ENCODE assay signal across 9 cellular contexts in the genomic region with DNA sequence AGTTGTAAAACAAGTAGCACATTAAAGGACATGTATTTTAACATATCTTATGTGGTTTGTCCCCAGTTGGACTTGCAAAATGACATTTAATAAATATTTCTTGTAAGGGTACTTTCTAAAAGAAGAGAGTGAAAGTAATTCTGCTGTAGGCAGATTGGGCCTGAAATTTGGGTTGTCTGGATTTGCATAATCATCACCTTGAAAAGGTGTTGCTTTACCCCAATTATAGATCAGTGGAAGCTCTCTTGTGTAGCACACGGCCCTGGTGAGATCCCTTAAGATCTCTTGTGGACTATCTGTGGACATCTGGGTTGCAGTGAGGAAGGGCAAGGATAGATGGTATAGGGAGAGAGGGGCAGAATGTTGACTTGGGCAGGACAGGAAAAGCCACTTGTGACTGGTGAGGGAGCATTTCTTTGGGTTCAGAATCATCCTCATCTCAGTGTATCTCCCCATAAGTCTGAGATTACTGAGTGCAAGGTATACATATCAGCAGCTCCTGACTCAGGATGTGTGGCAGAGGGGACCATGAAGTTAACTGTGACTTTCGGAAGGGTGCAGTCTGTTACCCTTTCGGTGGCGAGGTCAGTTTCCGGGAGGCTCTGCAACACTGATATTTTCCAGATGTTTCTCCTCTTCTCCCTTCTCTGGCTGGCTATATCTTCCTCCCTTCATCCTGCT. TPM values are rescaled to one million over a fixed set of nuclear protein-coding genes. Genes with fewer than 3 reads are reported as not detected.
DNase-seq lines count a peak whose midpoint lies in the region; ATAC-seq, FAIRE-seq and TF ChIP-seq lines count a peak whose summit lies in the region.
"Had no signal": no experiment of that assay in that cellular context is flagged by ENCODE, and none has a peak within 500 bp of the region (broad histone marks: within the 10 kb centered on the region; RNA-seq: fewer than 3 reads in every experiment).

No MANE protein-coding gene starts in this region.

- H3K27ac ChIP-seq in mesenchymal stem cell (ENCODE audit: low read length, poor library complexity, severe bottlenecking) (no peak overlapping the region), HepG2 (ENCODE audit: extremely low read length, insufficient read depth, low read length) (no peak overlapping the region)

- CTCF ChIA-PET in HepG2 (lab: Yijun Ruan, JAX; ENCODE audit: low intra/inter-chr PET ratio, low total read pairs), result no interaction called here

- intact Hi-C loops in HepG2 (cut with micrococcal nuclease; ENCODE audit: unreplicated experiment), result no loop called here
- intact Hi-C loops in lower leg skin (cut with DNase I; ENCODE audit: low total_unique reads), result no loop called here

- DNase-seq in GM18507 (ENCODE audit: extremely low spot score, insufficient read length, low read depth), result no peak
- DNase-seq in mesenchymal stem cell, result no peak
- no peak for DNase-seq in HTR-8/SVneo (ENCODE audit: insufficient read length, low spot score)
- DNase-seq in NCI-H446 treated with DMSO at 0.1 percent for 48 hours (lab: John Stamatoyannopoulos, UW), result no peak
- no peak for DNase-seq in HepG2 (ENCODE audit: low spot score)
- DNase-seq in lower leg skin (ENCODE audit: low spot score in 2 of 2), result no peak

- peak overlapping the region; percentile 98 for H2AK5ac ChIP-seq in mesenchymal stem cell (ENCODE audit: low read length, severe bottlenecking)

- H3K4me2 ChIP-seq in mesenchymal stem cell (ENCODE audit: low read length, poor library complexity, severe bottlenecking), result no peak overlapping the region
- no peak overlapping the region for H3K4me2 ChIP-seq in HepG2 (ENCODE audit: low read depth, low read length)

- H3K18ac ChIP-seq in mesenchymal stem cell (ENCODE audit: low read depth in 1 of 2, low read length in 2 of 2), result no peak overlapping the region

- no TSS peak for BruUV-seq in HepG2 (replicated peaks; lab: Mats Ljungman, UMichigan)

- no peak overlapping the region for H2BK5ac ChIP-seq in mesenchymal stem cell (ENCODE audit: low read depth, low read length, poor library complexity, severe bottlenecking)

- H2BK120ac ChIP-seq in mesenchymal stem cell (ENCODE audit: low read depth, low read length), result no peak overlapping the region

- in situ Hi-C loops in HepG2 (cut with HindIII; ENCODE audit: extremely low pct_ligation_motif_present, low pct_unique_long_range_greater_than_20kb), result no loop called here

- TF ChIP-seq CTCF in HepG2 (CRISPR knock-in tag; IDR thresholded peaks at IDR 0.05) (no peak), lower leg skin (IDR thresholded peaks at IDR 0.05) (no peak)

- peak overlapping the region in 1 of 2 experiments; percentile 53 for H3K4ac ChIP-seq in mesenchymal stem cell (ENCODE audit: low read depth in 1 of 2, low read length in 2 of 2)

- H3K36me3 ChIP-seq in mesenchymal stem cell (ENCODE audit: control insufficient read depth in 1 of 2, insufficient read depth in 2 of 2, low read depth in 1 of 2, low read length in 2 of 2), result no peaks in the 10 kb centered on the region
- H3K36me3 ChIP-seq in HepG2 (replicated peaks in 1 of 2; ENCODE audit: control insufficient read depth in 1 of 2, insufficient read depth in 2 of 2, low read length in 2 of 2), result no peaks in the 10 kb centered on the region

- H3K79me1 ChIP-seq in mesenchymal stem cell (replicated peaks; ENCODE audit: low read length, poor library complexity, severe bottlenecking), result peaks cover 22% of the 10 kb centered on the region

- no peak overlapping the region for H4K91ac ChIP-seq in mesenchymal stem cell (ENCODE audit: low read length)

- H3K4me3 ChIP-seq in mesenchymal stem cell (ENCODE audit: insufficient read depth in 1 of 2, low read depth in 1 of 2, low read length in 2 of 2), result no peak overlapping the region
- H3K4me3 ChIP-seq in HepG2 (replicated peaks in 1 of 3; ENCODE audit: insufficient read depth in 1 of 3, low read depth in 2 of 3, low read length in 3 of 3), result no peak overlapping the region
- no peak overlapping the region for H3K4me3 ChIP-seq in lower leg skin (ENCODE audit: low read depth, poor library complexity, severe bottlenecking)

- no peaks in the 10 kb centered on the region for H4K20me1 ChIP-seq in HepG2 (ENCODE audit: insufficient read depth, low read length)

- no peak for TF ChIP-seq RAD21 in HepG2 (CRISPR knock-in tag; IDR thresholded peaks at IDR 0.05)

- H2AFZ ChIP-seq in mesenchymal stem cell (ENCODE audit: low read depth, low read length) (no peak overlapping the region), HepG2 (ENCODE audit: low read length) (no peak overlapping the region)

- H4K8ac ChIP-seq in mesenchymal stem cell (ENCODE audit: low read length), result peak overlapping the region; percentile 77

- peaks cover 9% of the 10 kb centered on the region for H3K4me1 ChIP-seq in mesenchymal stem cell (ENCODE audit: control insufficient read depth, insufficient read depth, low read depth, low read length)
- H3K4me1 ChIP-seq in HepG2 (ENCODE audit: insufficient read depth, low read length), result peaks cover 20% of the 10 kb centered on the region

- peak; percentile 60 for ATAC-seq in GM21515 (IDR thresholded peaks at IDR 0.05; ENCODE audit: unreplicated experiment)
- ATAC-seq in HG03460 (IDR thresholded peaks at IDR 0.05; ENCODE audit: unreplicated experiment), result peak; percentile 65
- ATAC-seq in HepG2, result no peak

- H2BK15ac ChIP-seq in mesenchymal stem cell (ENCODE audit: low read depth, poor library complexity, severe bottlenecking), result no peak overlapping the region

- FAIRE-seq in GM18507 (lab: Jason Lieb, UNC), result peak; percentile 99
- no peak for FAIRE-seq in HTR-8/SVneo (lab: Jason Lieb, UNC)
- no peak for FAIRE-seq in HepG2 (lab: Jason Lieb, UNC)
- FAIRE-seq: endometrium had no signal

- H3K27me3 ChIP-seq in mesenchymal stem cell (ENCODE audit: control insufficient read depth in 1 of 2, insufficient read depth in 1 of 2, low read length in 2 of 2), result no peaks in the 10 kb centered on the region
- H3K27me3 ChIP-seq in HepG2 (ENCODE audit: control insufficient read depth in 1 of 2, insufficient read depth in 2 of 2, low read length in 2 of 2), result no peaks in the 10 kb centered on the region

- POLR2A ChIA-PET in HepG2 (lab: Yijun Ruan, JAX), result no interaction called here

- TF ChIP-seq POLR2A in HepG2 (IDR thresholded peaks at IDR 0.05; ENCODE audit: insufficient read depth in 1 of 2, low read depth in 2 of 2, low read length in 2 of 2), result no peak
- no peak for TF ChIP-seq POLR2A in lower leg skin (IDR thresholded peaks at IDR 0.05)

- TF ChIP-seq EP300 in HepG2 (IDR thresholded peaks at IDR 0.05; ENCODE audit: low read depth in 2 of 2, low read length in 2 of 2) (no peak), HepG2 (CRISPR knock-in tag; IDR thresholded peaks at IDR 0.05; ENCODE audit: borderline replicate concordance) (no peak)

- H3K9ac ChIP-seq in mesenchymal stem cell (ENCODE audit: low read length), result no peak overlapping the region
- H3K9ac ChIP-seq in HepG2 (ENCODE audit: insufficient read depth, low read depth, low read length), result no peak overlapping the region

- H3K23ac ChIP-seq in mesenchymal stem cell (ENCODE audit: low read length in 2 of 2), result no peak overlapping the region

- H3K9me3 ChIP-seq in mesenchymal stem cell (ENCODE audit: control insufficient read depth, low read length) (no peaks in the 10 kb centered on the region), HepG2 (ENCODE audit: low read length) (no peaks in the 10 kb centered on the region)

- no peak overlapping the region for H3K14ac ChIP-seq in mesenchymal stem cell (ENCODE audit: low read length in 2 of 2)

- peak overlapping the region in 1 of 2 experiments; percentile 6 for H2BK12ac ChIP-seq in mesenchymal stem cell (ENCODE audit: low read length in 2 of 2)

- WGBS in mesenchymal stem cell, result 58% methylated on average over 4 of the region's 5 CpGs
- WGBS in HepG2 (ENCODE audit: low lambda C conversion rate), result 93% methylated on average over 5 of the region's 5 CpGs
- whole genome bisulfite sequencing in lower leg skin, 2 donors, result 58 to 63% methylated on average over 5 of the region's 5 CpGs

- no peaks in the 10 kb centered on the region for H3K79me2 ChIP-seq in HepG2 (ENCODE audit: insufficient read depth, low read length)

TF ChIP-seq in HepG2, 621 proteins besides CTCF, POLR2A, EP300 and RAD21 (continues in another document):
- TF ChIP-seq SRY (CRISPR knock-in tag; IDR thresholded peaks at IDR 0.05), result no peak
- TF ChIP-seq KAT8 (CRISPR knock-in tag; IDR thresholded peaks at IDR 0.05), result no peak

RNA-seq across cellular contexts. Expression of a gene that starts 2.0 kb away (rescaled TPM):
- polyA plus RNA-seq in mesenchymal stem cell (2013, experiment 1 of 2), result 14.4 TPM
- polyA plus RNA-seq in mesenchymal stem cell (2013, experiment 2 of 2), result 15.0 TPM
- total RNA-seq in HepG2 (2016; rRNA removed; fragmentation: Illumina TruSeq; extraction: Trizol), result 11.2 and 14.9 TPM in 2 replicates
- 3.2 and 3.7 TPM in 2 replicates for total RNA-seq in HepG2 (2016; cell fraction: cytosol; rRNA removed; fragmentation: Illumina TruSeq; extraction: Trizol; ENCODE audit: low read depth)
- total RNA-seq in HepG2 (2016; cell fraction: insoluble cytoplasmic fraction; rRNA removed; fragmentation: Illumina TruSeq; extraction: Trizol), result 13.3 and 15.4 TPM in 2 replicates
- total RNA-seq in HepG2 (2016; cell fraction: membrane; rRNA removed; fragmentation: Illumina TruSeq; extraction: Trizol), result 7.0 and 8.4 TPM in 2 replicates
- total RNA-seq in HepG2 (2016; cell fraction: nucleus; rRNA removed; fragmentation: Illumina TruSeq; extraction: Trizol), result 3.7 and 5.8 TPM in 2 replicates
- 4.9 and 6.4 TPM in 2 replicates for polyA plus RNA-seq in HepG2 (2011; rRNA removed)
- 6.7 and 7.1 TPM in 2 replicates for polyA plus RNA-seq in HepG2 (2011; cell fraction: cytosol; rRNA removed)
- polyA plus RNA-seq in HepG2 (2011; cell fraction: nucleus; rRNA removed), result 2.5 TPM in 2 replicates
- polyA plus RNA-seq in HepG2 (2012), result 6.2 and 6.6 TPM in 2 replicates
- 1.0 and 1.2 TPM in 2 replicates for polyA plus RNA-seq in HepG2 (2016; cell fraction: cytosol; fragmentation: Illumina TruSeq; extraction: Trizol; ENCODE audit: low read depth)
- 16.1 and 16.3 TPM in 2 replicates for polyA plus RNA-seq in HepG2 (2016; cell fraction: insoluble cytoplasmic fraction; fragmentation: Illumina TruSeq; extraction: Trizol; ENCODE audit: low read depth)
- polyA plus RNA-seq in HepG2 (2016; cell fraction: membrane; fragmentation: Illumina TruSeq; extraction: Trizol; ENCODE audit: low read depth), result 2.5 and 2.7 TPM in 2 replicates
- polyA plus RNA-seq in HepG2 (2016; cell fraction: nucleus; fragmentation: Illumina TruSeq; extraction: Trizol; ENCODE audit: insufficient read depth, low read depth), result 5.1 and 5.5 TPM in 2 replicates
- polyA minus RNA-seq in HepG2 (2011; rRNA and poly(A)+ RNA removed; ENCODE audit: low replicate concordance), result 3.0 and 11.3 TPM in 2 replicates
- polyA minus RNA-seq in HepG2 (2011; cell fraction: cytosol; rRNA and poly(A)+ RNA removed), result 8.5 and 9.0 TPM in 2 replicates
- 5.5 and 10.3 TPM in 2 replicates for polyA minus RNA-seq in HepG2 (2011; cell fraction: nucleus; rRNA and poly(A)+ RNA removed)
- 10 to 100 TPM; 52.0 to 61.2 (median 54.7) TPM for total RNA-seq in lower leg skin
